ENCODE assay signal across 1 cellular context in the genomic region with DNA sequence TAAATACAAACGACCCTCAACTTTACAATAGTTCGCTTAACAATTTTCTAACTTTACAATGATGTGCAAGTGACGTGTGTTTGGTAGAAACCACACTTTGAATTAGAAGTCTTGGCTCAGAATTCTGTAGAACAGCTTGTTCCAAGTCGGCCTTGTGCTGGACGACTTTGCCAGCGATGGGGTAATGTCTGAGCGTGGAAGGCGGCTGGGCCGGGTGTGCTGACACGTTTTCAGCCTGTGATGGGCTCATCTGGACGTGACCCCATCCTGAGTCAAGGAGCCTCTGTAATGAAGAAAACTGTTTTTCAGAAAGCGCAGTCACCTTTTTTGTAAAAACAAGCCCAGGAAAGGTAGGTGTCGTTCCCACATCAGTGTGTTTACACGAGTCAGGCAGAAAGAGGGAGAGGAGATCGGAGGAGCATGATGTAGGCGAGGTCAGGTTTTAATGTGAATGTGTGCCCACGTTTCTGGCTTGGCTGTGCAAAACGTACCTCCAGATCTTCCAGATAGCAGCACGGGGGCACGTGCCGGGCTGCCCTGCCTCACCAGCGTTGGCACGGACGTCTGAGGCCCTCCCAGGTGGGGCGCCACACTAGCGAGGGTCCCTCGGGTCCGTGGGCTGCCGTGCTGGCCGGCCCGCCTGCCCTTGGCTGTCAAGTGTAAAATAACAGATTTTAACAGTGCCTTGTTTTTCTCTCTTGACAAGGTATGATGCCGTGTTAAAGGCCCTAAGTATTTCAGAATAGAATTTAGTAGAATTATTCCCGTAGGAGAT.
TF ChIP-seq lines count a peak whose summit lies in the region.

No MANE protein-coding gene starts in this region.

TF ChIP-seq in WTC11, 78 proteins besides CTCF, POLR2A, EP300 and RAD21 (continued from another document):
- TF ChIP-seq, protein P1, sequence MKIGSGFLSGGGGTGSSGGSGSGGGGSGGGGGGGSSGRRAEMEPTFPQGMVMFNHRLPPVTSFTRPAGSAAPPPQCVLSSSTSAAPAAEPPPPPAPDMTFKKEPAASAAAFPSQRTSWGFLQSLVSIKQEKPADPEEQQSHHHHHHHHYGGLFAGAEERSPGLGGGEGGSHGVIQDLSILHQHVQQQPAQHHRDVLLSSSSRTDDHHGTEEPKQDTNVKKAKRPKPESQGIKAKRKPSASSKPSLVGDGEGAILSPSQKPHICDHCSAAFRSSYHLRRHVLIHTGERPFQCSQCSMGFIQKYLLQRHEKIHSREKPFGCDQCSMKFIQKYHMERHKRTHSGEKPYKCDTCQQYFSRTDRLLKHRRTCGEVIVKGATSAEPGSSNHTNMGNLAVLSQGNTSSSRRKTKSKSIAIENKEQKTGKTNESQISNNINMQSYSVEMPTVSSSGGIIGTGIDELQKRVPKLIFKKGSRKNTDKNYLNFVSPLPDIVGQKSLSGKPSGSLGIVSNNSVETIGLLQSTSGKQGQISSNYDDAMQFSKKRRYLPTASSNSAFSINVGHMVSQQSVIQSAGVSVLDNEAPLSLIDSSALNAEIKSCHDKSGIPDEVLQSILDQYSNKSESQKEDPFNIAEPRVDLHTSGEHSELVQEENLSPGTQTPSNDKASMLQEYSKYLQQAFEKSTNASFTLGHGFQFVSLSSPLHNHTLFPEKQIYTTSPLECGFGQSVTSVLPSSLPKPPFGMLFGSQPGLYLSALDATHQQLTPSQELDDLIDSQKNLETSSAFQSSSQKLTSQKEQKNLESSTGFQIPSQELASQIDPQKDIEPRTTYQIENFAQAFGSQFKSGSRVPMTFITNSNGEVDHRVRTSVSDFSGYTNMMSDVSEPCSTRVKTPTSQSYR (CRISPR knock-in tag; IDR thresholded peaks at IDR 0.05), result no peak
- TF ChIP-seq TP53 (CRISPR knock-in tag; IDR thresholded peaks at IDR 0.05) (no peak), NR1H2 (CRISPR knock-in tag; IDR thresholded peaks at IDR 0.05) (no peak), ZNF121 (CRISPR knock-in tag; IDR thresholded peaks at IDR 0.05) (no peak), CREM (CRISPR knock-in tag; IDR thresholded peaks at IDR 0.05) (no peak), ZNF416 (CRISPR knock-in tag; IDR thresholded peaks at IDR 0.05) (no peak), IRF2 (CRISPR knock-in tag; IDR thresholded peaks at IDR 0.05; ENCODE audit: borderline replicate concordance, low read depth) (no peak), ZNF232 (CRISPR knock-in tag; IDR thresholded peaks at IDR 0.05) (no peak), RORB (CRISPR knock-in tag; IDR thresholded peaks at IDR 0.05) (no peak)
- TF ChIP-seq, protein P2, sequence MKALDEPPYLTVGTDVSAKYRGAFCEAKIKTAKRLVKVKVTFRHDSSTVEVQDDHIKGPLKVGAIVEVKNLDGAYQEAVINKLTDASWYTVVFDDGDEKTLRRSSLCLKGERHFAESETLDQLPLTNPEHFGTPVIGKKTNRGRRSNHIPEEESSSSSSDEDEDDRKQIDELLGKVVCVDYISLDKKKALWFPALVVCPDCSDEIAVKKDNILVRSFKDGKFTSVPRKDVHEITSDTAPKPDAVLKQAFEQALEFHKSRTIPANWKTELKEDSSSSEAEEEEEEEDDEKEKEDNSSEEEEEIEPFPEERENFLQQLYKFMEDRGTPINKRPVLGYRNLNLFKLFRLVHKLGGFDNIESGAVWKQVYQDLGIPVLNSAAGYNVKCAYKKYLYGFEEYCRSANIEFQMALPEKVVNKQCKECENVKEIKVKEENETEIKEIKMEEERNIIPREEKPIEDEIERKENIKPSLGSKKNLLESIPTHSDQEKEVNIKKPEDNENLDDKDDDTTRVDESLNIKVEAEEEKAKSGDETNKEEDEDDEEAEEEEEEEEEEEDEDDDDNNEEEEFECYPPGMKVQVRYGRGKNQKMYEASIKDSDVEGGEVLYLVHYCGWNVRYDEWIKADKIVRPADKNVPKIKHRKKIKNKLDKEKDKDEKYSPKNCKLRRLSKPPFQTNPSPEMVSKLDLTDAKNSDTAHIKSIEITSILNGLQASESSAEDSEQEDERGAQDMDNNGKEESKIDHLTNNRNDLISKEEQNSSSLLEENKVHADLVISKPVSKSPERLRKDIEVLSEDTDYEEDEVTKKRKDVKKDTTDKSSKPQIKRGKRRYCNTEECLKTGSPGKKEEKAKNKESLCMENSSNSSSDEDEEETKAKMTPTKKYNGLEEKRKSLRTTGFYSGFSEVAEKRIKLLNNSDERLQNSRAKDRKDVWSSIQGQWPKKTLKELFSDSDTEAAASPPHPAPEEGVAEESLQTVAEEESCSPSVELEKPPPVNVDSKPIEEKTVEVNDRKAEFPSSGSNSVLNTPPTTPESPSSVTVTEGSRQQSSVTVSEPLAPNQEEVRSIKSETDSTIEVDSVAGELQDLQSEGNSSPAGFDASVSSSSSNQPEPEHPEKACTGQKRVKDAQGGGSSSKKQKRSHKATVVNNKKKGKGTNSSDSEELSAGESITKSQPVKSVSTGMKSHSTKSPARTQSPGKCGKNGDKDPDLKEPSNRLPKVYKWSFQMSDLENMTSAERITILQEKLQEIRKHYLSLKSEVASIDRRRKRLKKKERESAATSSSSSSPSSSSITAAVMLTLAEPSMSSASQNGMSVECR (CRISPR knock-in tag; IDR thresholded peaks at IDR 0.05; ENCODE audit: borderline replicate concordance), result no peak
TF ChIP-seq in WTC11: peak in this region for 0.
